Comparison of ENCODE assay signal across 20 cellular contexts in the genomic region with DNA sequence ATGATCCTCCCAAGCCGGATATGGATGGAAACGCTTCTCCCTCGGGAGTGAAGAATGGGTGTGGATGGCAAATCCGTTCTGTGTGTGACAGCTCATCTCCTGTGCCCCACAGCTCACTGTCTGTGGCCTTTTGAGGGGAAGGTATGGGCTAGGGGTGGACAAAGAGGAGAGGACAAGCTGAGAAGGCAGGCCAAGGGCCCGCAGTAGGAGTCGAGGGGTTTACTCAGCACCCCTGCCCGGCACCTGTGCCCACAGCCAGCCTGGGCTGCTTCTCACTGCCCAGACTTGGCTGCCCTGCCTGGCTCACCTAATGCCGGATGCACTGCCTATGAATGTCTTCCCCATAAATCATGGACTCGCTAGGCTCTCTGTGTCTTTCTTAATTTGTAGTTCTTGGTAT.
DNase-seq lines count a peak whose midpoint lies in the region; TF ChIP-seq lines count a peak whose summit lies in the region.
"Had no signal": no experiment of that assay in that cellular context is flagged by ENCODE, and none has a peak within 500 bp of the region (broad histone marks: within the 10 kb centered on the region; RNA-seq: fewer than 3 reads in every experiment).

No MANE protein-coding gene starts in this region.

- no peaks in the 10 kb centered on the region for H3K9me3 ChIP-seq in A673 (ENCODE audit: low read depth, low read length, poor library complexity, severe bottlenecking)
- H3K9me3 ChIP-seq in effector memory CD4-positive, alpha-beta T cell (ENCODE audit: control insufficient read depth, low read length) = no peaks in the 10 kb centered on the region
- H3K9me3 ChIP-seq: SJCRH30 had no signal

- H3K27me3 Mint-ChIP-seq in osteocyte (ENCODE audit: unreplicated experiment) = no peaks in the 10 kb centered on the region
- H3K27me3 Mint-ChIP-seq in Calu3 (ENCODE audit: unreplicated experiment) = no peaks in the 10 kb centered on the region
- H3K27me3 Mint-ChIP-seq: CD4-positive, alpha-beta memory T cell had no signal

- peak; percentile 59 for DNase-seq in A673 (ENCODE audit: low spot score)
- DNase-seq in GM13976 (ENCODE audit: low spot score) = peak; percentile 15
- DNase-seq in ecto neural progenitor cell (ENCODE audit: low spot score) = peak; percentile 14
- DNase-seq in osteocyte (ENCODE audit: extremely low spot score, unreplicated experiment) = peak; percentile 73
- no peak for DNase-seq in dermis blood vessel endothelial cell
- DNase-seq in Calu3 = no peak
- no peak for DNase-seq in effector memory CD4-positive, alpha-beta T cell
- DNase-seq: ACHN; AML-193; CD4-positive, alpha-beta memory T cell; DMS79 treated with DMSO at 0.1 percent for 48 hours; GM23248; NCI-H1105; NCI-H1694; NCI-H2107; NCI-H345; NCI-H526 treated with DMSO at 0.1 percent for 48 hours; PC-3; SJCRH30 had no signal

- H3K9me3 Mint-ChIP-seq in osteocyte (ENCODE audit: unreplicated experiment) (peaks cover 21% of the 10 kb centered on the region), Calu3 (ENCODE audit: low read depth, unreplicated experiment) (peaks cover 7% of the 10 kb centered on the region)

- BruUV-seq in A673 (replicated peaks; lab: Mats Ljungman, UMichigan) = no TSS peak
- no TSS peak for BruUV-seq in Calu3 (replicated peaks; lab: Mats Ljungman, UMichigan)

- no peak overlapping the region for H3K27ac ChIP-seq in A673 (ENCODE audit: low read depth, low read length, poor library complexity, severe bottlenecking)
- no peak overlapping the region for H3K27ac ChIP-seq in effector memory CD4-positive, alpha-beta T cell (ENCODE audit: insufficient read depth, low read length, poor library complexity, severe bottlenecking)
- H3K27ac ChIP-seq: GM23248, RWPE1, SJCRH30 had no signal

- intact Hi-C loops in A673 (cut with micrococcal nuclease; ENCODE audit: unreplicated experiment) = no loop called here
- intact Hi-C loops in Calu3 (cut with micrococcal nuclease; ENCODE audit: unreplicated experiment) = no loop called here

- no peak overlapping the region for H3K4me3 ChIP-seq in A673 (ENCODE audit: low read depth, low read length, poor library complexity, severe bottlenecking)
- no peak overlapping the region for H3K4me3 ChIP-seq in effector memory CD4-positive, alpha-beta T cell (ENCODE audit: insufficient read depth, low read depth, low read length, poor library complexity, severe bottlenecking)
- H3K4me3 ChIP-seq: GM23248, SJCRH30 had no signal

- no peaks in the 10 kb centered on the region for H3K36me3 ChIP-seq in A673 (ENCODE audit: insufficient read depth, low read length, poor library complexity, severe bottlenecking)
- no peaks in the 10 kb centered on the region for H3K36me3 ChIP-seq in effector memory CD4-positive, alpha-beta T cell (ENCODE audit: control insufficient read depth, insufficient read depth, low read length)
- H3K36me3 ChIP-seq: SJCRH30 had no signal

- no peak overlapping the region for H3K4me3 Mint-ChIP-seq in osteocyte (ENCODE audit: unreplicated experiment)
- no peak overlapping the region for H3K4me3 Mint-ChIP-seq in Calu3 (ENCODE audit: low read depth, unreplicated experiment)
- H3K4me3 Mint-ChIP-seq: CD4-positive, alpha-beta memory T cell had no signal

- CTCF ChIA-PET in A673 (lab: Charles Lee) = no interaction called here
- CTCF ChIA-PET in Calu3 (lab: Charles Lee) = no interaction called here

- POLR2A ChIA-PET in A673 (lab: Charles Lee; ENCODE audit: low non-redundant PET) = no interaction called here

- TF ChIP-seq CTCF in A673 (conservative IDR thresholded peaks at IDR 0.05; ENCODE audit: low read depth, low read length) (no peak), GM13976 (IDR thresholded peaks at IDR 0.05; ENCODE audit: borderline replicate concordance, control extremely low read depth, extremely low read depth, insufficient read depth, missing control alignments) (no peak), osteocyte (IDR thresholded peaks at IDR 0.05) (no peak), Calu3 (IDR thresholded peaks at IDR 0.05; ENCODE audit: unreplicated experiment) (no peak)

- in situ Hi-C loops in GM13976 (cut with MboI; ENCODE audit: low sequenced_read_pairs, unreplicated experiment) = no loop called here

- H3K36me3 Mint-ChIP-seq in osteocyte (ENCODE audit: unreplicated experiment) (no peaks in the 10 kb centered on the region), Calu3 (ENCODE audit: insufficient read depth, unreplicated experiment) (no peaks in the 10 kb centered on the region)
- H3K36me3 Mint-ChIP-seq: CD4-positive, alpha-beta memory T cell had no signal

- peaks cover 11% of the 10 kb centered on the region for H3K4me1 ChIP-seq in A673 (ENCODE audit: insufficient read depth, low read length, poor library complexity, severe bottlenecking)
- H3K4me1 ChIP-seq in effector memory CD4-positive, alpha-beta T cell (ENCODE audit: control insufficient read depth, insufficient read depth, low read length, poor library complexity, severe bottlenecking) = no peaks in the 10 kb centered on the region
- H3K4me1 ChIP-seq: SJCRH30 had no signal

- H3K4me1 Mint-ChIP-seq in osteocyte (ENCODE audit: unreplicated experiment) (no peaks in the 10 kb centered on the region), Calu3 (ENCODE audit: low read depth, unreplicated experiment) (no peaks in the 10 kb centered on the region)
- H3K4me1 Mint-ChIP-seq: CD4-positive, alpha-beta memory T cell had no signal

- no peak overlapping the region for H3K27ac Mint-ChIP-seq in osteocyte (ENCODE audit: unreplicated experiment)
- no peak overlapping the region for H3K27ac Mint-ChIP-seq in Calu3 (ENCODE audit: unreplicated experiment)
- H3K27ac Mint-ChIP-seq: CD4-positive, alpha-beta memory T cell had no signal

- no peaks in the 10 kb centered on the region for H3K27me3 ChIP-seq in A673 (replicated peaks; ENCODE audit: insufficient read depth, low read depth, low read length, poor library complexity)
- no peaks in the 10 kb centered on the region for H3K27me3 ChIP-seq in effector memory CD4-positive, alpha-beta T cell (replicated peaks; ENCODE audit: control insufficient read depth, insufficient read depth, low read length, poor library complexity, severe bottlenecking)
- H3K27me3 ChIP-seq: SJCRH30 had no signal

Comparison
In these comparisons a context has a peak if more than half of its experiments do, and no peak if none do; other contexts are left out.
1. DNase-seq: peak in A673 (single experiment), GM13976 (single experiment), ecto neural progenitor cell (single experiment) and osteocyte (single experiment); none in dermis blood vessel endothelial cell (single experiment), Calu3 (single experiment) and effector memory CD4-positive, alpha-beta T cell (0 of 3).